Comparison of ENCODE assay signal across 30 cellular contexts in genomic region chr3:50151728-50152127, GRCh38. TPM values are rescaled to one million over a fixed set of nuclear protein-coding genes. Genes with fewer than 3 reads are reported as not detected.
DNase-seq lines count a peak whose midpoint lies in the region; ATAC-seq, FAIRE-seq and TF ChIP-seq lines count a peak whose summit lies in the region.
"Had no signal": no experiment of that assay in that cellular context is flagged by ENCODE, and none has a peak within 500 bp of the region (broad histone marks: within the 10 kb centered on the region; RNA-seq: fewer than 3 reads in every experiment).

No MANE protein-coding gene starts in this region.

- H3K4me1 ChIP-seq in breast epithelium (peaks cover 13 to 32% of the 10 kb centered on the region in 2 donors), iPS-15b (ENCODE audit: control insufficient read depth, insufficient read depth, low read length) (peaks cover 18% of the 10 kb centered on the region), parathyroid adenoma (peaks cover 74% of the 10 kb centered on the region), lower lobe of right lung (peaks cover 15% of the 10 kb centered on the region)

- H3K79me2 ChIP-seq in parathyroid adenoma: no peaks in the 10 kb centered on the region

- ATAC-seq in lower lobe of right lung: no peak
- ATAC-seq: naive thymus-derived CD8-positive, alpha-beta T cell; right cardiac atrium had no signal

- H3K4me3 ChIP-seq in breast epithelium (peak overlapping the region in 1 of 3 donors; percentile 19), iPS-15b (ENCODE audit: low read depth, low read length) (no peak overlapping the region), parathyroid adenoma (ENCODE audit: low read depth, low read length) (no peak overlapping the region), lower lobe of right lung (no peak overlapping the region)
- H3K4me3 ChIP-seq: dorsolateral prefrontal cortex, left ventricle myocardium inferior, thoracic aorta had no signal

- H3K9ac ChIP-seq in iPS-15b (ENCODE audit: low read depth, low read length) (peak overlapping the region; percentile 24), parathyroid adenoma (no peak overlapping the region)

- H2AFZ ChIP-seq in parathyroid adenoma: peak overlapping the region; percentile 69

- H3K9me3 ChIP-seq in breast epithelium (no peaks in the 10 kb centered on the region), iPS-15b (ENCODE audit: control insufficient read depth, insufficient read depth, low read length) (no peaks in the 10 kb centered on the region), parathyroid adenoma (ENCODE audit: control insufficient read depth, low read length) (no peaks in the 10 kb centered on the region), lower lobe of right lung (no peaks in the 10 kb centered on the region)
- H3K9me3 ChIP-seq: Caco-2, left ventricle myocardium inferior, thoracic aorta had no signal

- no peak for FAIRE-seq in GM19239 (lab: Jason Lieb, UNC)
- FAIRE-seq: endometrium, GM12891 had no signal

- H3K27me3 ChIP-seq in breast epithelium: no peaks in the 10 kb centered on the region
- peaks cover 18% of the 10 kb centered on the region for H3K27me3 ChIP-seq in iPS-15b (ENCODE audit: control insufficient read depth, insufficient read depth, low read length)
- no peaks in the 10 kb centered on the region for H3K27me3 ChIP-seq in parathyroid adenoma (ENCODE audit: control insufficient read depth, insufficient read depth, low read length)
- H3K27me3 ChIP-seq in lower lobe of right lung (ENCODE audit: low read depth): peaks cover 12% of the 10 kb centered on the region

- H3K36me3 ChIP-seq in breast epithelium (no peaks in the 10 kb centered on the region), iPS-15b (ENCODE audit: control insufficient read depth, insufficient read depth, low read length) (no peaks in the 10 kb centered on the region), parathyroid adenoma (ENCODE audit: control insufficient read depth, insufficient read depth, low read length) (no peaks in the 10 kb centered on the region), lower lobe of right lung (no peaks in the 10 kb centered on the region)
- H3K36me3 ChIP-seq: left ventricle myocardium inferior, thoracic aorta had no signal

- intact Hi-C loops in breast epithelium (cut with DNase I; ENCODE audit: low total_unique reads) (no loop called here), lower lobe of right lung (cut with DNase I) (no loop called here)

- H3K27ac ChIP-seq in breast epithelium (peak overlapping the region; percentile 79 to 91), parathyroid adenoma (peak overlapping the region; percentile 77), lower lobe of right lung (no peak overlapping the region)
- H3K27ac ChIP-seq: dorsolateral prefrontal cortex, left ventricle myocardium inferior had no signal

- no peak overlapping the region for H3K4me2 ChIP-seq in parathyroid adenoma (ENCODE audit: low read length)

- DNase-seq in breast epithelium (ENCODE audit: low spot score in 2 of 2) (no peak), hippocampal formation (lab: John Stamatoyannopoulos, UW) (no peak), GM19239 (ENCODE audit: insufficient read length, low spot score) (no peak), kidney glomerular epithelial cell (lab: John Stamatoyannopoulos, UW) (no peak), lower lobe of right lung (no peak)
- DNase-seq: activated CD4-positive, alpha-beta memory T cell treated with anti-CD3 and anti-CD28 coated beads for 36 hours; activated CD4-positive, alpha-beta T cell treated with anti-CD3 and anti-CD28 coated beads for 1 hour; activated naive CD4-positive, alpha-beta T cell treated with Interleukin-2 at 50 U/mL for 16 hours; C1 segment of cervical spinal cord; Caco-2; DMS53; dorsolateral prefrontal cortex; Kasumi-1; left ventricle myocardium inferior; MV-4-11; naive thymus-derived CD8-positive, alpha-beta T cell; NCI-H1436; NCI-H2081; NCI-H2227 treated with DMSO at 0.1 percent for 48 hours; NCI-H69; right cardiac atrium; SHP77; stimulated activated CD8-positive, alpha-beta memory T cell treated with anti-CD3 and anti-CD28 coated beads, Interleukin-4, amount 100 ng/mL, for 48 hours; T-helper 2 cell had no signal

- no peak for TF ChIP-seq POLR2A in breast epithelium (IDR thresholded peaks at IDR 0.05)

- TF ChIP-seq CTCF in breast epithelium (IDR thresholded peaks at IDR 0.05) (no peak), parathyroid adenoma (IDR thresholded peaks at IDR 0.05) (no peak), lower lobe of right lung (IDR thresholded peaks at IDR 0.05) (no peak)

RNA-seq across cellular contexts. Expression of gene SEMA3F, which starts 3.4 kb away (rescaled TPM):
- total RNA-seq in breast epithelium (10 to 100 TPM in 2 of 3 donors, 1 to 10 TPM in 1; 7.7 to 49.8 (median 26.9) TPM), lower lobe of right lung (44.7 TPM)
- total RNA-seq: naive thymus-derived CD8-positive, alpha-beta T cell had no signal

RNA-seq across cellular contexts. Expression of gene GNAT1, which starts 39.7 kb away (rescaled TPM):
- total RNA-seq in breast epithelium (not detected), lower lobe of right lung (not detected)
- total RNA-seq: activated CD4-positive, alpha-beta memory T cell treated with anti-CD3 and anti-CD28 coated beads for 36 hours; chondrocyte; left ventricle myocardium inferior; naive thymus-derived CD8-positive, alpha-beta T cell; right cardiac atrium had no signal

RNA-seq across cellular contexts. Expression of gene SLC38A3, which starts 53.3 kb away (rescaled TPM):
- total RNA-seq in breast epithelium (1 to 10 TPM in 1 of 3 donors, under 1 TPM in 1, not detected in 1; 0.98 to 2.5 TPM), lower lobe of right lung (not detected)
- total RNA-seq: activated CD4-positive, alpha-beta memory T cell treated with anti-CD3 and anti-CD28 coated beads for 36 hours; naive thymus-derived CD8-positive, alpha-beta T cell had no signal
